In the genomic region with DNA sequence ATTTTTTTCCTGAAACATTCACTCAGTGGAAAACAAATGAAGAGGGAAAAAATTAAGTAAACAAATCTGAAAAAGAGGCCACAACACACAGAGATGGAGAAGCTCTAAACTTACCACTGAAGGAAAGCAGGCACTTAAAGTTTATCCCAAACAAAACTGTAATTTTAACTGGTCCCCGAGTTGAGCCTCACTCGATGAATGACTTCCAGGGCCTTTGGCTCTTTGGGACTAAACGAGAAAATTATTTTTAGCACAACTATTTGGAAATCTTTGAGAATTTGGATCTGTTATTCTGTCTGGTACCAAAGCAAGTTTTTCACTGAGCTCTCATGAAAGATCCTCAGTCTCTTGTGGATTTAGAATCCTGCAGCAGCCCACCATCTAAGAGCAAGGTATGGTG, we compare ENCODE assay signal across 20 cellular contexts. TPM values are rescaled to one million over a fixed set of nuclear protein-coding genes. Genes with fewer than 3 reads are reported as not detected.
DNase-seq lines count a peak whose midpoint lies in the region; ATAC-seq and TF ChIP-seq lines count a peak whose summit lies in the region.
"Had no signal": no experiment of that assay in that cellular context is flagged by ENCODE, and none has a peak within 500 bp of the region (broad histone marks: within the 10 kb centered on the region; RNA-seq: fewer than 3 reads in every experiment).

Gene C1QTNF7 (plus strand): TSS at position 319 of the 400 bp plus-strand sequence. CDS start 7,711 bp downstream, outside the sequence.

- no peaks in the 10 kb centered on the region for H3K27me3 ChIP-seq in Peyer's patch
- H3K27me3 ChIP-seq in gastroesophageal sphincter: no peaks in the 10 kb centered on the region
- no peaks in the 10 kb centered on the region for H3K27me3 ChIP-seq in muscle layer of duodenum (ENCODE audit: low read depth, low read length)
- H3K27me3 ChIP-seq: cardiac muscle cell had no signal

- TF ChIP-seq CTCF in Peyer's patch (IDR thresholded peaks at IDR 0.05): no peak
- no peak for TF ChIP-seq CTCF in gastroesophageal sphincter (IDR thresholded peaks at IDR 0.05)
- TF ChIP-seq CTCF in subcutaneous adipose tissue (IDR thresholded peaks at IDR 0.05; ENCODE audit: low read depth): no peak

- DNase-seq in Peyer's patch: no peak
- DNase-seq in DMS153 treated with DMSO at 0.1 percent for 48 hours (lab: John Stamatoyannopoulos, UW; ENCODE audit: unreplicated experiment): no peak
- no peak for DNase-seq in activated T-cell treated with anti-CD3 and anti-CD28 coated beads, Interleukin-2, amount 50 U/mL, for 72 hours
- no peak for DNase-seq in HuH-7 (ENCODE audit: low spot score)
- DNase-seq: ACHN; activated CD8-positive, alpha-beta memory T cell treated with anti-CD3 and anti-CD28 coated beads for 24 hours; CD4-positive, CD25-positive, alpha-beta regulatory T cell; hypothalamus; NCI-H1436; nucleus accumbens; stimulated activated CD4-positive, alpha-beta T cell treated with anti-CD3 and anti-CD28 coated beads, Interleukin-4, amount 100 ng/mL, for 1 hour had no signal

- H3K36me3 Mint-ChIP-seq in activated T-cell treated with anti-CD3 and anti-CD28 coated beads, Interleukin-2, amount 50 U/mL, for 72 hours (ENCODE audit: insufficient read depth in 2 of 2): no peaks in the 10 kb centered on the region
- H3K36me3 Mint-ChIP-seq: CD4-positive, CD25-positive, alpha-beta regulatory T cell; mesothelial cell of epicardium had no signal

- H3K9me3 ChIP-seq in Peyer's patch (no peaks in the 10 kb centered on the region), gastroesophageal sphincter (no peaks in the 10 kb centered on the region), muscle layer of duodenum (ENCODE audit: control insufficient read depth in 1 of 2, low read length in 2 of 2) (no peaks in the 10 kb centered on the region)

- H3K4me1 ChIP-seq in Peyer's patch (no peaks in the 10 kb centered on the region), gastroesophageal sphincter (peaks cover 4 to 67% (median 23%) of the 10 kb centered on the region in 3 donors), muscle layer of duodenum (ENCODE audit: control insufficient read depth in 1 of 2, insufficient read depth in 2 of 2, low read length in 2 of 2) (peaks cover 0 to 13% of the 10 kb centered on the region in 2 donors)

- peaks cover 36% of the 10 kb centered on the region for H3K4me1 Mint-ChIP-seq in activated T-cell treated with anti-CD3 and anti-CD28 coated beads, Interleukin-2, amount 50 U/mL, for 72 hours (ENCODE audit: low read depth)
- H3K4me1 Mint-ChIP-seq: CD4-positive, CD25-positive, alpha-beta regulatory T cell; mesothelial cell of epicardium had no signal

- WGBS in gastroesophageal sphincter (ENCODE audit: low coverage in 1 of 2), 2 donors: 26 to 33% methylated on average over 3 of the region's 3 CpGs

- TF ChIP-seq EP300 in gastroesophageal sphincter (IDR thresholded peaks at IDR 0.05): no peak

- H3K36me3 ChIP-seq in Peyer's patch (no peaks in the 10 kb centered on the region), gastroesophageal sphincter (no peaks in the 10 kb centered on the region), muscle layer of duodenum (ENCODE audit: control insufficient read depth in 1 of 2, insufficient read depth in 2 of 2, low read length in 2 of 2) (no peaks in the 10 kb centered on the region)
- H3K36me3 ChIP-seq: cardiac muscle cell had no signal

- peaks cover 0 to 2% of the 10 kb centered on the region in 2 donors for H3K9me3 Mint-ChIP-seq in activated T-cell treated with anti-CD3 and anti-CD28 coated beads, Interleukin-2, amount 50 U/mL, for 72 hours

- no peaks in the 10 kb centered on the region for H3K27me3 Mint-ChIP-seq in activated T-cell treated with anti-CD3 and anti-CD28 coated beads, Interleukin-2, amount 50 U/mL, for 72 hours (ENCODE audit: low read depth)

- no peak within 1 kb of the TSS for H3K4me3 Mint-ChIP-seq in activated T-cell treated with anti-CD3 and anti-CD28 coated beads, Interleukin-2, amount 50 U/mL, for 72 hours
- H3K4me3 Mint-ChIP-seq: activated T-helper 1 cell treated with anti-CD3 and anti-CD28 coated beads, Interleukin-12 subunit alpha, Interleukin-12 subunit beta, Interleukin-2, Interleukin-4 antibody, amounts not matched to agents 30 ng/mL and 10 ng/mL and 1 ng/mL, durations not matched to agents 14 hours and 24 hours and 36 hours; CD4-positive, CD25-positive, alpha-beta regulatory T cell; mesothelial cell of epicardium had no signal

- no peak within 1 kb of the TSS for H3K27ac Mint-ChIP-seq in activated T-cell treated with anti-CD3 and anti-CD28 coated beads, Interleukin-2, amount 50 U/mL, for 72 hours
- H3K27ac Mint-ChIP-seq: activated T-helper 1 cell treated with anti-CD3 and anti-CD28 coated beads, Interleukin-12 subunit alpha, Interleukin-12 subunit beta, Interleukin-2, Interleukin-4 antibody, amounts not matched to agents 30 ng/mL and 10 ng/mL and 1 ng/mL, durations not matched to agents 14 hours and 24 hours and 36 hours; CD4-positive, CD25-positive, alpha-beta regulatory T cell; mesothelial cell of epicardium had no signal

- H3K27ac ChIP-seq in Peyer's patch (peak within 1 kb of the TSS in 3 of 4 donors; percentile 1 to 72 (median 22)), gastroesophageal sphincter (peak within 1 kb of the TSS; percentile 48 to 82 (median 74)), muscle layer of duodenum (ENCODE audit: low read length) (peak within 1 kb of the TSS; percentile 42)
- H3K27ac ChIP-seq: cardiac muscle cell had no signal

- ATAC-seq in gastroesophageal sphincter: peak; percentile 48
- no peak for ATAC-seq in HG02852 (IDR thresholded peaks at IDR 0.05; ENCODE audit: unreplicated experiment)
- no peak for ATAC-seq in activated T-cell treated with anti-CD3 and anti-CD28 coated beads, Interleukin-2, amount 50 U/mL, for 72 hours (replicated peaks in 1 of 2)
- ATAC-seq: activated CD4-positive, CD25-positive, alpha-beta regulatory T cell treated with anti-CD3 and anti-CD28 coated beads, Interleukin-2, amount 50 U/mL, for 24 hours had no signal

- no peak within 1 kb of the TSS for H3K4me3 ChIP-seq in Peyer's patch
- peak within 1 kb of the TSS; percentile 29 to 32 for H3K4me3 ChIP-seq in gastroesophageal sphincter
- H3K4me3 ChIP-seq in muscle layer of duodenum (ENCODE audit: low read depth in 1 of 2, low read length in 2 of 2): peak within 1 kb of the TSS in 1 of 2 donors; percentile 5
- H3K4me3 ChIP-seq: cardiac muscle cell had no signal

- TF ChIP-seq POLR2A in Peyer's patch (IDR thresholded peaks at IDR 0.05) (no peak), gastroesophageal sphincter (IDR thresholded peaks at IDR 0.05) (no peak)

RNA-seq across cellular contexts. Expression of gene C1QTNF7, which starts in this region (rescaled TPM):
- total RNA-seq in Peyer's patch: 1 to 10 TPM; 1.2 to 5.0 (median 2.7) TPM
- 10 to 100 TPM; 21.1 to 52.1 (median 37.6) TPM for total RNA-seq in gastroesophageal sphincter
- 10 to 100 TPM; 12.4 to 19.0 (median 18.6) TPM for total RNA-seq in subcutaneous adipose tissue
- total RNA-seq in activated T-cell treated with anti-CD3 and anti-CD28 coated beads, Interleukin-2, amount 50 U/mL, for 72 hours: not detected
- total RNA-seq: activated T-helper 1 cell treated with anti-CD3 and anti-CD28 coated beads, Interleukin-12 subunit alpha, Interleukin-12 subunit beta, Interleukin-2, Interleukin-4 antibody, amounts not matched to agents 30 ng/mL and 10 ng/mL and 1 ng/mL, durations not matched to agents 14 hours and 24 hours and 36 hours; cardiac muscle cell; CD4-positive, CD25-positive, alpha-beta regulatory T cell; MCF 10A had no signal

Comparison
In these comparisons a context has a peak if more than half of its experiments do, and no peak if none do; other contexts are left out.
1. H3K27ac ChIP-seq: peak in every context shown above with its lines; median percentile 74 in gastroesophageal sphincter; 42 in muscle layer of duodenum; 22 in Peyer's patch.
2. H3K4me3 ChIP-seq: peak in gastroesophageal sphincter (2 of 2); none in Peyer's patch (0 of 4).